In genomic region chr12:67434653-67435375, GRCh38 we compare ENCODE assay signal across 10 cellular contexts.
A peak's percentile ranks its signal among the peaks of the same experiment; 100 is the strongest.
DNase-seq lines count a peak whose midpoint lies in the region; ATAC-seq and TF ChIP-seq lines count a peak whose summit lies in the region.
"Had no signal": no experiment of that assay in that cellular context is flagged by ENCODE, and none has a peak within 500 bp of the region (broad histone marks: within the 10 kb centered on the region; RNA-seq: fewer than 3 reads in every experiment).

No MANE protein-coding gene starts in this region.

- TF ChIP-seq CTCF in HFFc6 (IDR thresholded peaks at IDR 0.05) (no peak), ascending aorta (IDR thresholded peaks at IDR 0.05) (no peak), suprapubic skin (IDR thresholded peaks at IDR 0.05) (no peak), GM13977 (IDR thresholded peaks at IDR 0.05; ENCODE audit: extremely low read depth, insufficient read depth, missing control alignments) (no peak)

- H3K4me3 Mint-ChIP-seq in HFFc6: peak overlapping the region; percentile 67
- H3K4me3 Mint-ChIP-seq: dendritic cell treated with granulocyte-macrophage colony-stimulating factor and Interleukin-4, amounts not matched to agents 40 ng/mL and 50 ng/mL, for 4 days had no signal

- TF ChIP-seq POLR2A in suprapubic skin (IDR thresholded peaks at IDR 0.05): no peak

- intact Hi-C loops in ascending aorta (cut with DNase I): loop anchor here (2.0 to 5.0 kb wide), 3 partner anchors 168 to 508 kb away; partner anchors contain the start of genes CAND1 and DYRK2

- TF ChIP-seq EP300 in suprapubic skin (IDR thresholded peaks at IDR 0.05): no peak

- WGBS in suprapubic skin: 39% methylated on average over 3 of the region's 3 CpGs

- peaks cover 75% of the 10 kb centered on the region for H3K4me1 Mint-ChIP-seq in HFFc6 (ENCODE audit: low read depth)

- H3K36me3 ChIP-seq in ascending aorta (no peaks in the 10 kb centered on the region), suprapubic skin (no peaks in the 10 kb centered on the region)

- no peaks in the 10 kb centered on the region; the same call in 1 of the 2 replicates for H3K27me3 Mint-ChIP-seq in HFFc6 (ENCODE audit: insufficient read depth)

- no peaks in the 10 kb centered on the region for H3K9me3 Mint-ChIP-seq in HFFc6
- H3K9me3 Mint-ChIP-seq: dendritic cell treated with granulocyte-macrophage colony-stimulating factor and Interleukin-4, amounts not matched to agents 40 ng/mL and 50 ng/mL, for 4 days had no signal

- H3K36me3 Mint-ChIP-seq in HFFc6 (ENCODE audit: low read depth): peaks cover 5% of the 10 kb centered on the region; the same call in 1 of the 2 replicates
- H3K36me3 Mint-ChIP-seq: naive B cell had no signal

- no peaks in the 10 kb centered on the region for H3K9me3 ChIP-seq in ascending aorta
- no peaks in the 10 kb centered on the region for H3K9me3 ChIP-seq in suprapubic skin

- no peak overlapping the region for H3K4me3 ChIP-seq in ascending aorta
- no peak overlapping the region for H3K4me3 ChIP-seq in suprapubic skin

- peak overlapping the region; percentile 88 for H3K27ac Mint-ChIP-seq in HFFc6
- H3K27ac Mint-ChIP-seq: dendritic cell treated with granulocyte-macrophage colony-stimulating factor and Interleukin-4, amounts not matched to agents 40 ng/mL and 50 ng/mL, for 4 days had no signal

- H3K4me1 ChIP-seq in ascending aorta (peaks cover 7 to 15% of the 10 kb centered on the region in 2 donors), suprapubic skin (peaks cover 22% of the 10 kb centered on the region)

- ATAC-seq in GM19455 (IDR thresholded peaks at IDR 0.05; ENCODE audit: unreplicated experiment): no peak

- in situ Hi-C loops in GM13977 (cut with MboI; ENCODE audit: low pct_unique_long_range_greater_than_20kb, low sequenced_read_pairs, unreplicated experiment): no loop called here

- H3K27me3 ChIP-seq in ascending aorta (no peaks in the 10 kb centered on the region), suprapubic skin (no peaks in the 10 kb centered on the region)

- DNase-seq in HFFc6 (peak; percentile 97), ascending aorta (ENCODE audit: low spot score in 2 of 2) (peak in 1 of 2 donors; percentile 64), hepatic stellate cell (ENCODE audit: low spot score) (peak; percentile 70), suprapubic skin (ENCODE audit: low spot score in 2 of 2) (no peak), GM13977 (ENCODE audit: low spot score) (no peak), cerebellar cortex (ENCODE audit: low spot score) (no peak), KG1 (lab: John Stamatoyannopoulos, UW) (no peak)
- DNase-seq: naive B cell had no signal

- H3K27ac ChIP-seq in ascending aorta (peak overlapping the region; percentile 68 to 74), suprapubic skin (peak overlapping the region; percentile 76)

Comparison
In these comparisons a context has a peak if more than half of its experiments do, and no peak if none do; other contexts are left out.
1. DNase-seq: peak in HFFc6 (single experiment) and hepatic stellate cell (single experiment); none in suprapubic skin (0 of 2), GM13977 (single experiment), cerebellar cortex (single experiment) and KG1 (single experiment).